Comparison of ENCODE assay signal across 20 cellular contexts in genomic region chr20:37774143-37774542, GRCh38.
"Had no signal": no experiment of that assay in that cellular context is flagged by ENCODE, and none has a peak within 500 bp of the region (broad histone marks: within the 10 kb centered on the region; RNA-seq: fewer than 3 reads in every experiment).

No MANE protein-coding gene starts in this region.

- H3K9me3 Mint-ChIP-seq: activated naive CD4-positive, alpha-beta T cell treated with anti-CD3 and anti-CD28 coated beads for 36 hours; activated T-cell treated with anti-CD3 and anti-CD28 coated beads, Interleukin-2, amount 50 U/mL, for 72 hours; dendritic cell treated with granulocyte-macrophage colony-stimulating factor and Interleukin-4, amounts not matched to agents 40 ng/mL and 50 ng/mL, for 4 days; natural killer cell had no signal

- H3K36me3 Mint-ChIP-seq: natural killer cell had no signal

- DNase-seq: activated CD8-positive, alpha-beta memory T cell treated with anti-CD3 and anti-CD28 coated beads, Interleukin-2, amount 50 U/mL, for 4 hours; activated effector memory CD4-positive, alpha-beta T cell treated with Interleukin-2 at 50 U/mL for 16 hours; activated naive CD4-positive, alpha-beta T cell treated with anti-CD3 and anti-CD28 coated beads for 36 hours; activated T-cell treated with anti-CD3 and anti-CD28 coated beads, Interleukin-2, amount 50 U/mL, for 72 hours; anterior cingulate cortex; body of pancreas; effector CD4-positive, alpha-beta T cell; heart left ventricle; left colon; lower lobe of right lung; natural killer cell; retina; sigmoid colon; stimulated activated CD4-positive, alpha-beta T cell treated with anti-CD3 and anti-CD28 coated beads, Interleukin-15, amount 100 ng/mL, for 24 hours; stimulated activated naive CD4-positive, alpha-beta T cell; testis; trophoblast cell; uterus had no signal

- H3K4me3 Mint-ChIP-seq: activated naive CD4-positive, alpha-beta T cell treated with anti-CD3 and anti-CD28 coated beads for 36 hours; activated T-cell treated with anti-CD3 and anti-CD28 coated beads, Interleukin-2, amount 50 U/mL, for 72 hours; dendritic cell treated with granulocyte-macrophage colony-stimulating factor and Interleukin-4, amounts not matched to agents 40 ng/mL and 50 ng/mL, for 4 days; natural killer cell had no signal

- H3K27me3 Mint-ChIP-seq: dendritic cell treated with granulocyte-macrophage colony-stimulating factor and Interleukin-4, amounts not matched to agents 40 ng/mL and 50 ng/mL, for 4 days had no signal

- ATAC-seq: activated T-cell treated with anti-CD3 and anti-CD28 coated beads, Interleukin-2, amount 50 U/mL, for 72 hours; body of pancreas; gastroesophageal sphincter; heart left ventricle; left colon; lower lobe of right lung; natural killer cell had no signal

- H3K27ac Mint-ChIP-seq: activated naive CD4-positive, alpha-beta T cell treated with anti-CD3 and anti-CD28 coated beads for 36 hours; dendritic cell treated with granulocyte-macrophage colony-stimulating factor and Interleukin-4, amounts not matched to agents 40 ng/mL and 50 ng/mL, for 4 days had no signal
